In genomic region chr12:27521066-27521465, GRCh38 we compare ENCODE assay signal across 9 cellular contexts. TPM values are rescaled to one million over a fixed set of nuclear protein-coding genes. Genes with fewer than 3 reads are reported as not detected.
A peak's percentile ranks its signal among the peaks of the same experiment; 100 is the strongest.
DNase-seq lines count a peak whose midpoint lies in the region; ATAC-seq and TF ChIP-seq lines count a peak whose summit lies in the region.
"Had no signal": no experiment of that assay in that cellular context is flagged by ENCODE, and none has a peak within 500 bp of the region (broad histone marks: within the 10 kb centered on the region; RNA-seq: fewer than 3 reads in every experiment).

No MANE protein-coding gene starts in this region.

- H3K4me3 ChIP-seq in AG10803 (ENCODE audit: low read length) (0 out of 2 replicates have a peak overlapping the region, but pooled peaks have one; percentile 3), HUES48 (ENCODE audit: low read depth, low read length) (no peak overlapping the region), cardiac fibroblast (replicated peaks in 1 of 2; ENCODE audit: low read depth in 2 of 2, low read length in 2 of 2) (no peak overlapping the region), mesendoderm (ENCODE audit: low read length) (no peak overlapping the region), ascending aorta (peak overlapping the region in 1 of 2 donors; percentile 15), dorsolateral prefrontal cortex (peak overlapping the region in 10 of 59 donors; percentile 2 to 26 (median 8))
- no peak overlapping the region for H3K4me3 ChIP-seq in CD8-positive, alpha-beta T cell (ENCODE audit: low read depth, low read length)
- H3K4me3 ChIP-seq: skin epidermis had no signal

- peaks cover 7% of the 10 kb centered on the region for H3K36me3 Mint-ChIP-seq in CD8-positive, alpha-beta T cell

- peak overlapping the region; percentile 55 for H3K18ac ChIP-seq in mesendoderm (ENCODE audit: low read length)

- H3K4ac ChIP-seq in mesendoderm (ENCODE audit: low read depth, low read length) = peak overlapping the region; percentile 58

- H2BK120ac ChIP-seq in mesendoderm (ENCODE audit: low read depth, low read length) = peak overlapping the region; percentile 10

- intact Hi-C loops in ascending aorta (cut with DNase I) (loop anchor here (10.0 kb wide), 2 partner anchors 86 to 186 kb away; partner anchors contain the start of gene BMAL2), dorsolateral prefrontal cortex (cut with DNase I) (loop anchor here (5.0 to 10.0 kb wide), 4 partner anchors 36 to 191 kb away; partner anchors contain the start of gene MRPS35 (in 1 of the 2))
- intact Hi-C loops in CD8-positive, alpha-beta T cell (cut with DNase I, micrococcal nuclease) = loop anchor here (5.0 to 10.0 kb wide), 6 partner anchors 191 to 674 kb away; partner anchors contain the start of genes STK38L (in 2 of the 2), CCDC91 (in 1 of the 2), FGFR1OP2 (in 1 of the 2) and INTS13 (in 1 of the 2)

- no peak overlapping the region for H4K8ac ChIP-seq in mesendoderm (ENCODE audit: low read depth, low read length)

- H4K5ac ChIP-seq in mesendoderm (ENCODE audit: low read length) = no peak overlapping the region

- peak overlapping the region; percentile 79 for H2BK5ac ChIP-seq in mesendoderm (ENCODE audit: low read length)

- POLR2A ChIA-PET in CD8-positive, alpha-beta T cell (lab: Charles Lee) = no interaction called here

- no peak overlapping the region for H3K27ac Mint-ChIP-seq in CD8-positive, alpha-beta T cell

- CTCF ChIA-PET in CD8-positive, alpha-beta T cell (lab: Charles Lee) = no interaction called here

- peak overlapping the region; percentile 69 for H3K23ac ChIP-seq in mesendoderm (ENCODE audit: low read length)

- DNase-seq in AG10803 (ENCODE audit: low read depth) (peak; percentile 82), cardiac fibroblast (ENCODE audit: low read depth in 2 of 2) (peak; percentile 55 to 91), mesendoderm (peak; percentile 91), NCI-H446 treated with DMSO at 0.1 percent for 48 hours (lab: John Stamatoyannopoulos, UW) (no peak), ascending aorta (ENCODE audit: low spot score in 2 of 2) (no peak), dorsolateral prefrontal cortex (no peak)
- no peak for DNase-seq in CD8-positive, alpha-beta T cell

- H3K4me1 Mint-ChIP-seq in CD8-positive, alpha-beta T cell (ENCODE audit: low read depth) = peaks cover 24% of the 10 kb centered on the region

- H3K9me3 ChIP-seq in HUES48 (ENCODE audit: control insufficient read depth, insufficient read depth, low read length) = no peaks in the 10 kb centered on the region
- no peaks in the 10 kb centered on the region for H3K9me3 ChIP-seq in ascending aorta
- no peaks in the 10 kb centered on the region for H3K9me3 ChIP-seq in CD8-positive, alpha-beta T cell (ENCODE audit: low read length)

- H3K56ac ChIP-seq in mesendoderm (ENCODE audit: low read length) = peak overlapping the region; percentile 90

- H3K27ac ChIP-seq in HUES48 (ENCODE audit: low read depth, low read length) (peak overlapping the region; percentile 44), mesendoderm (ENCODE audit: low read depth, low read length) (peak overlapping the region; percentile 46), ascending aorta (no peak overlapping the region), dorsolateral prefrontal cortex (peak overlapping the region in 22 of 59 donors; percentile 2 to 80 (median 28))
- H3K27ac ChIP-seq in CD8-positive, alpha-beta T cell (ENCODE audit: low read depth, low read length) = no peak overlapping the region

- WGBS in mesendoderm (ENCODE audit: extremely low coverage, insufficient coverage, low lambda C conversion rate) = no CpG with 5 or more reads among the region's 4 CpGs

- H3K27me3 ChIP-seq in HUES48 (ENCODE audit: control insufficient read depth, insufficient read depth, low read length) (peaks cover 5% of the 10 kb centered on the region), mesendoderm (ENCODE audit: insufficient read depth, low read length, poor library complexity) (no peaks in the 10 kb centered on the region), ascending aorta (no peaks in the 10 kb centered on the region), dorsolateral prefrontal cortex (no peaks in the 10 kb centered on the region)
- H3K27me3 ChIP-seq in CD8-positive, alpha-beta T cell (ENCODE audit: insufficient read depth, low read length) = no peaks in the 10 kb centered on the region

- H3K27me3 Mint-ChIP-seq in CD8-positive, alpha-beta T cell (ENCODE audit: low read depth) = peaks cover 18% of the 10 kb centered on the region

- no peaks in the 10 kb centered on the region for H3K9me3 Mint-ChIP-seq in CD8-positive, alpha-beta T cell

- H3K79me1 ChIP-seq in mesendoderm (ENCODE audit: low read length) = peaks cover 2% of the 10 kb centered on the region

- peaks cover 6% of the 10 kb centered on the region for H3K79me2 ChIP-seq in mesendoderm (ENCODE audit: control insufficient read depth, insufficient read depth, low read length)

- H3K9ac ChIP-seq in HUES48 (ENCODE audit: low read depth, low read length) (peak overlapping the region; percentile 24; the same call in 1 of the 2 replicates), mesendoderm (ENCODE audit: low read length) (peak overlapping the region; percentile 58)

- H3K4me3 Mint-ChIP-seq in CD8-positive, alpha-beta T cell = no peak overlapping the region

- H3K36me3 ChIP-seq in HUES48 (ENCODE audit: control insufficient read depth, insufficient read depth, low read length) (no peaks in the 10 kb centered on the region), mesendoderm (ENCODE audit: control insufficient read depth, insufficient read depth, low read length) (no peaks in the 10 kb centered on the region), ascending aorta (no peaks in the 10 kb centered on the region)
- no peaks in the 10 kb centered on the region for H3K36me3 ChIP-seq in CD8-positive, alpha-beta T cell (ENCODE audit: insufficient read depth, low read length)

- H3K4me1 ChIP-seq in HUES48 (ENCODE audit: control insufficient read depth, insufficient read depth, low read length) (peaks cover 22% of the 10 kb centered on the region), mesendoderm (ENCODE audit: control insufficient read depth, low read depth, low read length) (peaks cover 18% of the 10 kb centered on the region), ascending aorta (peaks cover 3 to 13% of the 10 kb centered on the region in 2 donors)
- peaks cover 14% of the 10 kb centered on the region for H3K4me1 ChIP-seq in CD8-positive, alpha-beta T cell (ENCODE audit: insufficient read depth, low read length)

- no peak overlapping the region for H2BK15ac ChIP-seq in mesendoderm (replicated peaks; ENCODE audit: low read depth)

- no peak for ATAC-seq in CD8-positive, alpha-beta T cell

- peak overlapping the region; percentile 5 for H3K4me2 ChIP-seq in mesendoderm (ENCODE audit: low read length)

- peak overlapping the region; percentile 90 for H2AK5ac ChIP-seq in mesendoderm (ENCODE audit: low read length)

- TF ChIP-seq CTCF in AG10803 (conservative IDR thresholded peaks at IDR 0.05; ENCODE audit: low read length) (no peak), cardiac fibroblast (IDR thresholded peaks at IDR 0.05; ENCODE audit: low read depth, low read length) (no peak), ascending aorta (IDR thresholded peaks at IDR 0.05) (no peak), dorsolateral prefrontal cortex (IDR thresholded peaks at IDR 0.05 in 54 of 56, conservative IDR thresholded peaks at IDR 0.05 in 2 of 56; ENCODE audit: low read depth in 1 of 56, partially characterized antibody in 56 of 56) (no peak)
- TF ChIP-seq CTCF in CD8-positive, alpha-beta T cell (IDR thresholded peaks at IDR 0.05) = no peak

RNA-seq across cellular contexts. Expression of gene PPFIBP1, which starts 2.9 kb away (rescaled TPM):
- polyA plus RNA-seq in mesendoderm (2013, experiment 1 of 2) = 24.7 TPM
- polyA plus RNA-seq in mesendoderm (2013, experiment 2 of 2) = 24.3 TPM
- total RNA-seq in ascending aorta (56.4 TPM), dorsolateral prefrontal cortex (100 to 1,000 TPM; 105 to 192 (median 143) TPM)
- 1 to 10 TPM; 1.1 to 1.9 TPM for total RNA-seq in CD8-positive, alpha-beta T cell

Comparison
In these comparisons a context has a peak if more than half of its experiments do, and no peak if none do; other contexts are left out.
1. DNase-seq: peak in AG10803 (single experiment), cardiac fibroblast (2 of 2) and mesendoderm (single experiment); none in NCI-H446 treated with DMSO at 0.1 percent for 48 hours (single experiment), ascending aorta (0 of 2), CD8-positive, alpha-beta T cell (0 of 7) and dorsolateral prefrontal cortex (0 of 10).
2. H3K27ac ChIP-seq: peak in HUES48 (single experiment) and mesendoderm (single experiment); none in ascending aorta (0 of 2) and CD8-positive, alpha-beta T cell (single experiment).
3. RNA of gene PPFIBP1, which starts 2.9 kb away (total RNA-seq): 105 to 192 TPM in dorsolateral prefrontal cortex and 56.4 TPM in ascending aorta (single experiment); 1.1 to 1.9 TPM in CD8-positive, alpha-beta T cell; every median in the first group is over 10 times any median in the second.